Comparison of ENCODE assay signal across 8 cellular contexts in genomic region chr12:47885012-47885501, GRCh38. TPM values are rescaled to one million over a fixed set of nuclear protein-coding genes. Genes with fewer than 3 reads are reported as not detected.
DNase-seq lines count a peak whose midpoint lies in the region; ATAC-seq and TF ChIP-seq lines count a peak whose summit lies in the region.

No MANE protein-coding gene starts in this region.

- no peak overlapping the region for H2AFZ ChIP-seq in parathyroid adenoma

- peaks cover 62% of the 10 kb centered on the region for H3K79me2 ChIP-seq in parathyroid adenoma

- H3K27ac ChIP-seq in parathyroid adenoma (peak overlapping the region; percentile 20), testis (no peak overlapping the region)

- no peak for TF ChIP-seq CTCF in parathyroid adenoma (IDR thresholded peaks at IDR 0.05)
- no peak for TF ChIP-seq CTCF in testis (IDR thresholded peaks at IDR 0.05)

- ATAC-seq in GM18499 (IDR thresholded peaks at IDR 0.05; ENCODE audit: insufficient read depth, unreplicated experiment) (peak; percentile 35), HG02840 (IDR thresholded peaks at IDR 0.05; ENCODE audit: low FRiP score, unreplicated experiment) (peak; percentile 47)

- no peak for TF ChIP-seq POLR2A in testis (IDR thresholded peaks at IDR 0.05)

- no peaks in the 10 kb centered on the region for H3K36me3 ChIP-seq in parathyroid adenoma (ENCODE audit: control insufficient read depth, insufficient read depth, low read length)
- no peaks in the 10 kb centered on the region for H3K36me3 ChIP-seq in testis (ENCODE audit: low read depth, missing control alignments)

- H3K9me3 ChIP-seq in parathyroid adenoma (ENCODE audit: control insufficient read depth, low read length) (no peaks in the 10 kb centered on the region), testis (no peaks in the 10 kb centered on the region)

- intact Hi-C loops in testis (cut with DNase I; ENCODE audit: low total_unique reads), result no loop called here

- H3K9ac ChIP-seq in parathyroid adenoma, result no peak overlapping the region

- no peaks in the 10 kb centered on the region for H3K27me3 ChIP-seq in parathyroid adenoma (ENCODE audit: control insufficient read depth, insufficient read depth, low read length)
- no peaks in the 10 kb centered on the region for H3K27me3 ChIP-seq in testis

- peak overlapping the region; percentile 3 for H3K4me2 ChIP-seq in parathyroid adenoma (ENCODE audit: low read length)

- peak; percentile 26 for DNase-seq in activated CD4-positive, alpha-beta T cell treated with anti-CD3 and anti-CD28 coated beads, Interleukin-2, amount 50 U/mL, for 1 hour
- DNase-seq in C1 segment of cervical spinal cord (lab: John Stamatoyannopoulos, UW) (no peak), EL (no peak), NCI-H2196 (lab: John Stamatoyannopoulos, UW; ENCODE audit: unreplicated experiment) (no peak), testis (no peak)

- H3K4me3 ChIP-seq in parathyroid adenoma (ENCODE audit: low read depth, low read length) (no peak overlapping the region), testis (no peak overlapping the region)

- WGBS in testis, 2 donors, result 79 to 80% methylated on average over 7 to 10 of the region's 10 CpGs

- peaks cover 80% of the 10 kb centered on the region for H3K4me1 ChIP-seq in parathyroid adenoma
- H3K4me1 ChIP-seq in testis, result peaks cover 9% of the 10 kb centered on the region

RNA-seq across cellular contexts. Expression of gene VDR, which starts 19.7 kb away (rescaled TPM):
- 1 to 10 TPM; 1.4 to 2.9 TPM for total RNA-seq in testis
- polyA plus RNA-seq in testis (ENCODE audit: insufficient read depth, low read depth, low replicate concordance), result 3.7 TPM
